Comparison of ENCODE assay signal across 23 cellular contexts in the genomic region with DNA sequence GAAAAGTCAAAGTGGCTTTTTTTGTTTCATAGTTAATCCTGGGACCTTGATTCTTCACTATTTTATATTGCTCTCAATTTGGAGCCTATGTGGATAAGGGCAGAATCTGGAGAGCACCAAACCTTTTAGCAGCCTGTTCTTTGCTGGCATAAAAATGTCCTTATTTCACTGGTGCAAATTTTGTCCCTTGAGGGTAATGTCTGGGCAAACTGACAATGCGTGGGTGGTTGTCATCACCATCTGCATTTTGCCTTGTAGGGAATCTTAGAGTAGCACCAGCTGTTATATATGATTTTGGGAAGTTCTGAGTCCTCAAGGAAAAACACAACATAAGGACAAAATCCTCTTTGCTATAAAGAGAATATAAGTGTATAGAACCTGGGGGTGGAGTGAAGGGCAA.
A peak's percentile ranks its signal among the peaks of the same experiment; 100 is the strongest.
DNase-seq lines count a peak whose midpoint lies in the region; ATAC-seq and TF ChIP-seq lines count a peak whose summit lies in the region.
"Had no signal": no experiment of that assay in that cellular context is flagged by ENCODE, and none has a peak within 500 bp of the region (broad histone marks: within the 10 kb centered on the region; RNA-seq: fewer than 3 reads in every experiment).

No MANE protein-coding gene starts in this region.

- H3K27me3 ChIP-seq in BLaER1, result no peaks in the 10 kb centered on the region
- H3K27me3 ChIP-seq: Peyer's patch had no signal

- ATAC-seq in HG02981 (IDR thresholded peaks at IDR 0.05; ENCODE audit: unreplicated experiment), result no peak
- ATAC-seq: A549, HCT116 had no signal

- DNase-seq in coronary artery (ENCODE audit: low spot score) (no peak), foreskin fibroblast (peak; percentile 18 to 25), occipital lobe (lab: John Stamatoyannopoulos, UW) (peak; percentile 42), medulla oblongata (ENCODE audit: extremely low spot score) (no peak), GF-D8 (lab: John Stamatoyannopoulos, UW) (no peak), DMS53 (lab: John Stamatoyannopoulos, UW) (no peak)
- DNase-seq: CD4-positive, alpha-beta T cell; COR-L47; DMS 273 treated with DMSO at 0.1 percent for 48 hours; DND-41; GOT3; Karpas-422; NCI-H1694; NCI-H2081; NCI-H2171; NCI-H345; NCI-H524; NCI-H82; Peyer's patch had no signal

- H3K36me3 ChIP-seq in BLaER1, result no peaks in the 10 kb centered on the region
- H3K36me3 ChIP-seq: Peyer's patch had no signal

- H3K4me3 ChIP-seq in BLaER1 (no peak overlapping the region), coronary artery (no peak overlapping the region), foreskin fibroblast (ENCODE audit: low read depth in 1 of 2, low read length in 2 of 2) (no peak overlapping the region)
- H3K4me3 ChIP-seq: A549, Peyer's patch had no signal

- peak overlapping the region; percentile 17; the same call in 1 of the 2 replicates for H3K4me2 ChIP-seq in BLaER1
- H3K4me2 ChIP-seq: A549 had no signal

- H4K20me1 ChIP-seq in BLaER1, result no peaks in the 10 kb centered on the region

- no peak overlapping the region for H3K9ac ChIP-seq in BLaER1

- TF ChIP-seq CTCF in coronary artery (IDR thresholded peaks at IDR 0.05), result no peak
- TF ChIP-seq CTCF in foreskin fibroblast (IDR thresholded peaks at IDR 0.05; ENCODE audit: low read depth, low read length), result no peak

- no peaks in the 10 kb centered on the region; the same call in 1 of the 2 replicates for H3K4me1 ChIP-seq in BLaER1
- H3K4me1 ChIP-seq: A549, Peyer's patch had no signal

- H3K27ac ChIP-seq in BLaER1, result no peak overlapping the region
- H3K27ac ChIP-seq in coronary artery, result peak overlapping the region; percentile 31 to 47
- H3K27ac ChIP-seq: A549, Peyer's patch had no signal

- 0 out of 2 replicates have a peak, but pooled peaks cover 4% of the 10 kb centered on the region for H3K9me3 ChIP-seq in BLaER1
- H3K9me3 ChIP-seq: A549, Peyer's patch had no signal

Comparison
In these comparisons a context has a peak if more than half of its experiments do, and no peak if none do; other contexts are left out.
1. DNase-seq: peak in foreskin fibroblast (2 of 2) and occipital lobe (single experiment); none in coronary artery (single experiment), medulla oblongata (single experiment), GF-D8 (single experiment) and DMS53 (single experiment).